Comparison of ENCODE assay signal across 1 cellular context in the genomic region with DNA sequence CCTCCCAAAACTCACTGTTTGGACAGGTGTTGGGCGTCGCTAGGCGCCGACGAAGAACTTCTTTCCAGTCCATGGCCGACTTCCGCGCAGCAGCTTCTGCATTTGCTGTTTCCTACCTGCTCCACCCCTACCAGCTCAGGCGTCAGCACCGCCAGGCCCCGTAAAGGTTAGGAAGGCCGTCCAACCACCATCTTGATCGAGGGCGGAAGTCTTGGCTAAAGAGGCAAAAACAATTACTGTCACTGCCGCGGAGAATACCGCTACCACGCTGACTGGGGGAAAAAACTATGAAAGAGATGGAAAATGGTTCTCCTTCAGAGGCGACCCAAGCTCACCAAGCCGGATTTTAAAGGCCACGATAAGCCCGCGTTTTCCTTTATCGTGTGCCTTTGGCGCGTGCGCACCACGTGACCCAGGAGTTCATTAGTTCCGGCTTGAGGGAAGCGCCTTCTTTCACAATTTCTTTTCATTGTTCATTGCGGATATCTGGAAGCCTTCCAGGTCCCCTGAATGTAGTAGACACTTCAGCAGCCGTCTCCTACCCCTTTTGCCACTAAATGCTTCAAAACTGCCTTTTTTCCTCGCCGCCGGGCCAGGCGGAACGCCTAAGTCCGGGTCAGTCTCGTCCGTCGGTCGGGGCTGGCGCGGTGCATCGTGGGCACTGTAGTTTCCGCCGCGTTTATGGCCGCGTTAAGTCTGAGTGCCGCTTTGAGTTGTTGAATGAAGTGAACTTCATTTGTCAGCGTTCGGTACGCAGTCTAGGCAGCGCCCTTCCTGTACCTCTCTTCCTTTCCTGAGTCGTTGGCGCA.
TF ChIP-seq lines count a peak whose summit lies in the region.

PPP2R3C (minus strand) TSS at position 104 of the 809 bp plus-strand sequence; CDS start at position 73, 31 bp downstream.
PRORP (plus strand) TSS at position 666 of the 809 bp plus-strand sequence. CDS start 694 bp downstream, outside the sequence.

TF ChIP-seq in HepG2, 621 proteins besides CTCF, POLR2A, EP300 and RAD21 (continued from another document):
- TF ChIP-seq, protein P1, sequence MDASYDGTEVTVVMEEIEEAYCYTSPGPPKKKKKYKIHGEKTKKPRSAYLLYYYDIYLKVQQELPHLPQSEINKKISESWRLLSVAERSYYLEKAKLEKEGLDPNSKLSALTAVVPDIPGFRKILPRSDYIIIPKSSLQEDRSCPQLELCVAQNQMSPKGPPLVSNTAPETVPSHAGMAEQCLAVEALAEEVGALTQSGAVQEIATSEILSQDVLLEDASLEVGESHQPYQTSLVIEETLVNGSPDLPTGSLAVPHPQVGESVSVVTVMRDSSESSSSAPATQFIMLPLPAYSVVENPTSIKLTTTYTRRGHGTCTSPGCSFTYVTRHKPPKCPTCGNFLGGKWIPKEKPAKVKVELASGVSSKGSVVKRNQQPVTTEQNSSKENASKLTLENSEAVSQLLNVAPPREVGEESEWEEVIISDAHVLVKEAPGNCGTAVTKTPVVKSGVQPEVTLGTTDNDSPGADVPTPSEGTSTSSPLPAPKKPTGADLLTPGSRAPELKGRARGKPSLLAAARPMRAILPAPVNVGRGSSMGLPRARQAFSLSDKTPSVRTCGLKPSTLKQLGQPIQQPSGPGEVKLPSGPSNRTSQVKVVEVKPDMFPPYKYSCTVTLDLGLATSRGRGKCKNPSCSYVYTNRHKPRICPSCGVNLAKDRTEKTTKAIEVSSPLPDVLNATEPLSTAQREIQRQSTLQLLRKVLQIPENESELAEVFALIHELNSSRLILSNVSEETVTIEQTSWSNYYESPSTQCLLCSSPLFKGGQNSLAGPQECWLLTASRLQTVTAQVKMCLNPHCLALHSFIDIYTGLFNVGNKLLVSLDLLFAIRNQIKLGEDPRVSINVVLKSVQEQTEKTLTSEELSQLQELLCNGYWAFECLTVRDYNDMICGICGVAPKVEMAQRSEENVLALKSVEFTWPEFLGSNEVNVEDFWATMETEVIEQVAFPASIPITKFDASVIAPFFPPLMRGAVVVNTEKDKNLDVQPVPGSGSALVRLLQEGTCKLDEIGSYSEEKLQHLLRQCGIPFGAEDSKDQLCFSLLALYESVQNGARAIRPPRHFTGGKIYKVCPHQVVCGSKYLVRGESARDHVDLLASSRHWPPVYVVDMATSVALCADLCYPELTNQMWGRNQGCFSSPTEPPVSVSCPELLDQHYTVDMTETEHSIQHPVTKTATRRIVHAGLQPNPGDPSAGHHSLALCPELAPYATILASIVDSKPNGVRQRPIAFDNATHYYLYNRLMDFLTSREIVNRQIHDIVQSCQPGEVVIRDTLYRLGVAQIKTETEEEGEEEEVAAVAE (CRISPR knock-in tag; IDR thresholded peaks at IDR 0.05; ENCODE audit: borderline replicate concordance), result peak; percentile 75
- TF ChIP-seq WIZ (CRISPR knock-in tag; IDR thresholded peaks at IDR 0.05), result peak; percentile 97; the same call in 1 of the 2 replicates
- peak; percentile 91; the same call in 1 of the 2 replicates for TF ChIP-seq REL (CRISPR knock-in tag; conservative IDR thresholded peaks at IDR 0.05)
- TF ChIP-seq FOXJ3 (CRISPR knock-in tag; IDR thresholded peaks at IDR 0.05; ENCODE audit: borderline replicate concordance), result peak; percentile 75
- no peak; the same call in 1 of the 2 replicates for TF ChIP-seq ATF6 (CRISPR knock-in tag; conservative IDR thresholded peaks at IDR 0.05)
- TF ChIP-seq ZNF382 (CRISPR knock-in tag; IDR thresholded peaks at IDR 0.05; ENCODE audit: borderline replicate concordance), result no peak
- TF ChIP-seq ZIK1 (CRISPR knock-in tag; IDR thresholded peaks at IDR 0.05; ENCODE audit: borderline replicate concordance, low read depth), result peak; percentile 56; the same call in 1 of the 2 replicates
- peak; percentile 84; the same call in 1 of the 2 replicates for TF ChIP-seq MED13 (CRISPR knock-in tag; IDR thresholded peaks at IDR 0.05)
- no peak; the same call in 1 of the 2 replicates for TF ChIP-seq PRMT3 (CRISPR knock-in tag; IDR thresholded peaks at IDR 0.05; ENCODE audit: borderline replicate concordance, low read depth)
- peak; percentile 90; the same call in 1 of the 2 replicates for TF ChIP-seq ZNF557 (CRISPR knock-in tag; IDR thresholded peaks at IDR 0.05)
- peak; percentile 98 for TF ChIP-seq ZFP90 (CRISPR knock-in tag; IDR thresholded peaks at IDR 0.05; ENCODE audit: borderline replicate concordance)
- TF ChIP-seq MAFG (CRISPR knock-in tag; IDR thresholded peaks at IDR 0.05), result no peak
- peak; percentile 85 for TF ChIP-seq MEIS2 (CRISPR knock-in tag; IDR thresholded peaks at IDR 0.05)
- no peak; the same call in 1 of the 2 replicates for TF ChIP-seq SMC3 (IDR thresholded peaks at IDR 0.05; ENCODE audit: low read length)
- peak; percentile 91 for TF ChIP-seq PCBP1 (IDR thresholded peaks at IDR 0.05; ENCODE audit: borderline replicate concordance, low read depth, low read length)
- peak; percentile 80; the same call in 1 of the 2 replicates for TF ChIP-seq NR2F2 (IDR thresholded peaks at IDR 0.05; ENCODE audit: borderline replicate concordance, low read depth)
- TF ChIP-seq NFE2L1 (CRISPR knock-in tag; IDR thresholded peaks at IDR 0.05; ENCODE audit: borderline replicate concordance), result peak; percentile 80; the same call in 1 of the 2 replicates
- TF ChIP-seq ZBTB49 (CRISPR knock-in tag; IDR thresholded peaks at IDR 0.05; ENCODE audit: borderline replicate concordance), result peak; percentile 75
- peak; percentile 48; the same call in 1 of the 2 replicates for TF ChIP-seq SKIL (CRISPR knock-in tag; IDR thresholded peaks at IDR 0.05; ENCODE audit: borderline replicate concordance)
- peak; percentile 93 for TF ChIP-seq AKAP8 (CRISPR knock-in tag; IDR thresholded peaks at IDR 0.05)
- peak; percentile 96; the same call in 1 of the 2 replicates for TF ChIP-seq NFIB (CRISPR knock-in tag; IDR thresholded peaks at IDR 0.05; ENCODE audit: borderline replicate concordance)
- TF ChIP-seq ZNF276 (CRISPR knock-in tag; IDR thresholded peaks at IDR 0.05; ENCODE audit: low read depth), result peak; percentile 85
- TF ChIP-seq HDAC6 (IDR thresholded peaks at IDR 0.05; ENCODE audit: low read depth, low read length), result no peak; the same call in 1 of the 2 replicates
- peak; percentile 72 for TF ChIP-seq ZSCAN9 (CRISPR knock-in tag; IDR thresholded peaks at IDR 0.05; ENCODE audit: borderline replicate concordance)
- peak; percentile 99 for TF ChIP-seq GTF3A (CRISPR knock-in tag; conservative IDR thresholded peaks at IDR 0.05)
- TF ChIP-seq THAP8 (CRISPR knock-in tag; IDR thresholded peaks at IDR 0.05; ENCODE audit: borderline replicate concordance), result peak; percentile 99
- peak; percentile 45 for TF ChIP-seq NFYC (CRISPR knock-in tag; IDR thresholded peaks at IDR 0.05)
- peak; percentile 92 for TF ChIP-seq ZNF264 (CRISPR knock-in tag; IDR thresholded peaks at IDR 0.05)
- peak; percentile 96 for TF ChIP-seq ZNF143 (CRISPR knock-in tag; IDR thresholded peaks at IDR 0.05)
- TF ChIP-seq ATF4 (CRISPR knock-in tag; IDR thresholded peaks at IDR 0.05), result peak in 1 of 2 experiments; percentile 49; a peak in 1 of 4 replicates
- peak; percentile 97 for TF ChIP-seq EHMT2 (IDR thresholded peaks at IDR 0.05; ENCODE audit: borderline replicate concordance, low read depth, low read length)
